In the genomic region with DNA sequence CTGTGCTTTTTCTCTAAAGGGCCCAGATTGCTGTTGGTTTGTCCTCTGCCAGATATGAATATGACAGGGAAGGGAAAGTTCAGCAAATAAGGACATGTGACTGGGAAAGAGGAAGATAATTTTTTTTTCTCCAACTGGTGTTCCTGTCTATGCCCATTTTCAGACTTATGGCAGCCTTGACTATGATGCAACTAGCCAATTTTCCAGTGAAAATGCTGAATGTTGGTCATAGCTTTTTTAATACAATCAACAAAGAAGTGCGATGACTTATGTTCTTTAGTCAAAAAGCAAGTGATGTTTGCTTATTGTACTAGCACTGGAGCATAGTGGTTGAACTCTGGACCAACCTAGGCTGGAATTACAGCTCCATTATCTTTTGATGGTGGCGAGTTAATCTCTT, we compare ENCODE assay signal across 19 cellular contexts. TPM values are rescaled to one million over a fixed set of nuclear protein-coding genes. Genes with fewer than 3 reads are reported as not detected.
A peak's percentile ranks its signal among the peaks of the same experiment; 100 is the strongest.
DNase-seq lines count a peak whose midpoint lies in the region; ATAC-seq and TF ChIP-seq lines count a peak whose summit lies in the region.
"Had no signal": no experiment of that assay in that cellular context is flagged by ENCODE, and none has a peak within 500 bp of the region (broad histone marks: within the 10 kb centered on the region; RNA-seq: fewer than 3 reads in every experiment).

No MANE protein-coding gene starts in this region.

- H3K23me2 ChIP-seq in H9 (ENCODE audit: insufficient read length, low read depth, low read length, poor library complexity, severe bottlenecking): no peaks in the 10 kb centered on the region

- H3K4me3 Mint-ChIP-seq in activated CD8-positive, alpha-beta memory T cell treated with anti-CD3 and anti-CD28 coated beads, Interleukin-2, amount 10 ng/mL, durations not matched to agents 7 days and 5 days: no peak overlapping the region
- no peak overlapping the region for H3K4me3 Mint-ChIP-seq in H9
- H3K4me3 Mint-ChIP-seq: CD4-positive, alpha-beta memory T cell had no signal

- no peak for TF ChIP-seq POLR2A in gastroesophageal sphincter (IDR thresholded peaks at IDR 0.05)

- no peak overlapping the region for H2BK120ac ChIP-seq in H9 (ENCODE audit: low read depth, low read length, poor library complexity, severe bottlenecking)

- no peaks in the 10 kb centered on the region for H3K9me3 Mint-ChIP-seq in activated CD8-positive, alpha-beta memory T cell treated with anti-CD3 and anti-CD28 coated beads, Interleukin-2, amount 10 ng/mL, durations not matched to agents 7 days and 5 days (ENCODE audit: low read depth)
- H3K9me3 Mint-ChIP-seq in H9: no peaks in the 10 kb centered on the region
- H3K9me3 Mint-ChIP-seq: CD4-positive, alpha-beta memory T cell had no signal

- no peak overlapping the region for H3K18ac ChIP-seq in H9 (ENCODE audit: insufficient read length, low read depth, low read length)

- no peak overlapping the region for H3K4me2 ChIP-seq in H9 (ENCODE audit: insufficient read depth, insufficient read length, low read length)

- peaks cover 8% of the 10 kb centered on the region for H3K4me1 Mint-ChIP-seq in activated CD8-positive, alpha-beta memory T cell treated with anti-CD3 and anti-CD28 coated beads, Interleukin-2, amount 10 ng/mL, durations not matched to agents 7 days and 5 days
- peaks cover 39 to 55% of the 10 kb centered on the region in 2 experiments for H3K4me1 Mint-ChIP-seq in H9

- H3K79me2 ChIP-seq in H9 (ENCODE audit: insufficient read depth, low read length): peaks cover 6% of the 10 kb centered on the region; the same call in 1 of the 2 replicates

- no peak overlapping the region for H3K56ac ChIP-seq in H9 (ENCODE audit: insufficient read length, low read depth, low read length)

- peaks cover 44% of the 10 kb centered on the region for H3K36me3 Mint-ChIP-seq in activated CD8-positive, alpha-beta memory T cell treated with anti-CD3 and anti-CD28 coated beads, Interleukin-2, amount 10 ng/mL, durations not matched to agents 7 days and 5 days
- H3K36me3 Mint-ChIP-seq in H9 (ENCODE audit: insufficient read depth in 1 of 3, low read depth in 3 of 3): peaks cover 30 to 73% (median 71%) of the 10 kb centered on the region in 3 experiments

- ATAC-seq in activated CD8-positive, alpha-beta memory T cell treated with anti-CD3 and anti-CD28 coated beads, Interleukin-2, amount 10 ng/mL, durations not matched to agents 7 days and 5 days: no peak
- ATAC-seq in gastroesophageal sphincter: peak; percentile 28
- ATAC-seq: K562 had no signal

- no peaks in the 10 kb centered on the region for H3K27me3 Mint-ChIP-seq in activated CD8-positive, alpha-beta memory T cell treated with anti-CD3 and anti-CD28 coated beads, Interleukin-2, amount 10 ng/mL, durations not matched to agents 7 days and 5 days
- no peaks in the 10 kb centered on the region for H3K27me3 Mint-ChIP-seq in H9 (ENCODE audit: low read depth)
- H3K27me3 Mint-ChIP-seq: CD4-positive, alpha-beta memory T cell had no signal

- H3K4me1 ChIP-seq in H9 (ENCODE audit: insufficient read depth, low read length): no peaks in the 10 kb centered on the region
- H3K4me1 ChIP-seq in gastroesophageal sphincter: peaks cover 0 to 48% (median 7%) of the 10 kb centered on the region in 3 donors
- peaks cover 4 to 12% of the 10 kb centered on the region in 2 experiments for H3K4me1 ChIP-seq in neutrophil (ENCODE audit: control insufficient read depth in 1 of 2, insufficient read depth in 1 of 2, low read depth in 1 of 2, low read length in 1 of 2)
- H3K4me1 ChIP-seq: BE2C had no signal

- no peak overlapping the region for H2BK20ac ChIP-seq in H9 (ENCODE audit: low read depth, low read length, poor library complexity, severe bottlenecking)

- H2BK12ac ChIP-seq in H9 (ENCODE audit: insufficient read length, low read depth, low read length): no peak overlapping the region

- peaks cover 4% of the 10 kb centered on the region for H3K79me1 ChIP-seq in H9 (ENCODE audit: insufficient read depth, low read depth, low read length, poor library complexity, severe bottlenecking)

- H3K36me3 ChIP-seq in gastroesophageal sphincter (peaks cover 0 to 76% of the 10 kb centered on the region in 2 donors), neutrophil (peaks cover 29% of the 10 kb centered on the region)
- H3K36me3 ChIP-seq: BE2C had no signal

- H3K27ac Mint-ChIP-seq in activated CD8-positive, alpha-beta memory T cell treated with anti-CD3 and anti-CD28 coated beads, Interleukin-2, amount 10 ng/mL, durations not matched to agents 7 days and 5 days: peak overlapping the region; percentile 19
- H3K27ac Mint-ChIP-seq in H9: peak overlapping the region in 2 of 3 experiments; percentile 3 to 91; a peak in 3 of 7 replicates

- H3K9ac ChIP-seq in H9 (ENCODE audit: extremely low read depth, insufficient read length, low read length): no peak overlapping the region

- no peak overlapping the region for H2AK5ac ChIP-seq in H9 (ENCODE audit: insufficient read length, low read length)

- no peak for DNase-seq in activated CD8-positive, alpha-beta memory T cell treated with anti-CD3 and anti-CD28 coated beads, Interleukin-2, amount 10 ng/mL, durations not matched to agents 7 days and 5 days
- no peak for DNase-seq in activated CD8-positive, alpha-beta memory T cell treated with anti-CD3 and anti-CD28 coated beads, Interleukin-2, amount 50 U/mL, for 4 hours
- DNase-seq in H9 (no peak), amniotic stem cell (lab: John Stamatoyannopoulos, UW) (no peak), COR-L47 (lab: John Stamatoyannopoulos, UW) (no peak)
- no peak for DNase-seq in activated effector memory CD4-positive, alpha-beta T cell treated with anti-CD3 and anti-CD28 coated beads, Interleukin-2, amount 50 U/mL, for 16 hours
- DNase-seq: 8988T; BE2C; CD4-positive, alpha-beta memory T cell; DMS53; EL; GOT3; NCI-H1417 treated with DMSO at 0.1 percent for 48 hours; NCI-H187 treated with DMSO at 0.1 percent for 48 hours; NCI-H345; NCI-H524 treated with DMSO at 0.1 percent for 48 hours had no signal

- TF ChIP-seq CTCF in H9 (conservative IDR thresholded peaks at IDR 0.05) (no peak), gastroesophageal sphincter (IDR thresholded peaks at IDR 0.05) (no peak), neutrophil (IDR thresholded peaks at IDR 0.05) (no peak)

- WGBS in H9 (ENCODE audit: extremely low coverage, insufficient read length, low lambda C conversion rate): no CpG with 5 or more reads among the region's 2 CpGs
- 98 to 100% methylated on average over 2 of the region's 2 CpGs for WGBS in gastroesophageal sphincter (ENCODE audit: low coverage in 1 of 2), 2 donors

- H2BK5ac ChIP-seq in H9 (ENCODE audit: insufficient read length, low read length): no peak overlapping the region

- TF ChIP-seq EP300 in gastroesophageal sphincter (IDR thresholded peaks at IDR 0.05): no peak

- H4K5ac ChIP-seq in H9 (ENCODE audit: insufficient read length, low read depth, low read length): no peak overlapping the region

- no peak overlapping the region for H2BK15ac ChIP-seq in H9 (ENCODE audit: low read depth, low read length)

- H3K27ac ChIP-seq in H9 (ENCODE audit: insufficient read length, low read depth, low read length) (no peak overlapping the region), gastroesophageal sphincter (no peak overlapping the region), neutrophil (peak overlapping the region; percentile 17)

- no peaks in the 10 kb centered on the region for H4K20me1 ChIP-seq in H9 (ENCODE audit: control insufficient read depth, insufficient read depth, insufficient read length)

- no peak overlapping the region for H3K23ac ChIP-seq in H9 (ENCODE audit: insufficient read length, low read depth, low read length)

- H3K27me3 ChIP-seq in H9 (ENCODE audit: insufficient read depth, low read length) (no peaks in the 10 kb centered on the region), gastroesophageal sphincter (no peaks in the 10 kb centered on the region), neutrophil (no peaks in the 10 kb centered on the region)
- H3K27me3 ChIP-seq: BE2C had no signal

- no peak overlapping the region for H3K4me3 ChIP-seq in gastroesophageal sphincter
- H3K4me3 ChIP-seq in neutrophil (ENCODE audit: low read depth in 1 of 2, low read length in 1 of 2): no peak overlapping the region
- H3K4me3 ChIP-seq: K562 had no signal

- H3K9me3 ChIP-seq in H9 (ENCODE audit: control insufficient read depth, low read depth, low read length): no peaks in the 10 kb centered on the region
- H3K9me3 ChIP-seq in gastroesophageal sphincter: no peaks in the 10 kb centered on the region
- H3K9me3 ChIP-seq in neutrophil: no peaks in the 10 kb centered on the region
- H3K9me3 ChIP-seq: BE2C had no signal

- H3K14ac ChIP-seq in H9 (ENCODE audit: insufficient read depth, low read length): no peak overlapping the region

- no peak overlapping the region for H3T11ph ChIP-seq in H9 (ENCODE audit: low read length)

- CTCF ChIA-PET in activated CD8-positive, alpha-beta memory T cell treated with anti-CD3 and anti-CD28 coated beads, Interleukin-2, amount 10 ng/mL, durations not matched to agents 7 days and 5 days (lab: Charles Lee): interaction anchor here (1.2 kb wide), 1 partner anchor 9 kb away, joined by 3 read pairs; no protein-coding TSS in a partner anchor

- H4K91ac ChIP-seq in H9 (ENCODE audit: insufficient read length, low read depth, low read length): no peak overlapping the region

- H4K8ac ChIP-seq in H9 (replicated peaks; ENCODE audit: insufficient read length, low read depth, low read length): no peak overlapping the region

- H3K4ac ChIP-seq in H9 (ENCODE audit: low read depth, low read length): no peak overlapping the region

- H2AFZ ChIP-seq in H9 (ENCODE audit: low read length): no peak overlapping the region

RNA-seq across cellular contexts. Expression of a gene that starts 7.7 kb away (rescaled TPM):
- 100 to 1,000 TPM; 169 to 209 TPM for total RNA-seq in activated CD8-positive, alpha-beta memory T cell treated with anti-CD3 and anti-CD28 coated beads, Interleukin-2, amount 10 ng/mL, durations not matched to agents 7 days and 5 days
- total RNA-seq in H9 (2021): 317 and 324 TPM in 2 replicates
- 100 to 1,000 TPM; 134 to 229 (median 190) TPM for total RNA-seq in gastroesophageal sphincter

RNA-seq across cellular contexts. Expression of a gene that starts 8.2 kb away (rescaled TPM):
- total RNA-seq in activated CD8-positive, alpha-beta memory T cell treated with anti-CD3 and anti-CD28 coated beads, Interleukin-2, amount 10 ng/mL, durations not matched to agents 7 days and 5 days: 1 to 10 TPM; 7.3 to 7.6 TPM
- total RNA-seq in H9 (2021): 17.4 and 22.4 TPM in 2 replicates
- 10 to 100 TPM in 2 of 4 donors, 1 to 10 TPM in 2; 7.1 to 19.9 (median 9.6) TPM for total RNA-seq in gastroesophageal sphincter
